39 cellular contexts compared by ENCODE assay signal in the genomic region with DNA sequence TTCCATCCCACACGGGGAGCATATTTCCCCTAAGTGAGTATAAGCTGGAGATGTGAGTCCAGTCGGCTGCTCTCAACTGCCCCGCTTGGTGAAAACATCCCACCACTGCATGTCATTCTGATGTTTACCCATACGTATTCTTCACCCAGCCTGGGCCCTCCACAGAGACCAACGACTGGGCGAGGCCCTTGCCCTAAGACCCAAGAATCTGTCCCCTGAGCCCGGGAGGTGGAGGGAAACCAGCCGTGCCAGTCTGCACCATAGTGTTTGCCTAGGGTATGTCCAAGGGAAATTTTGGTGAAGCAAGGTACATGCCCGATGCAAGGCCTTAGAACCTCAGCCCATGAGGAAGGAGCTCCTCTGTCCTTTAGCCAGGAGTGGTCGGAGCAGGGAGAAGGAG.
"Had no signal": no experiment of that assay in that cellular context is flagged by ENCODE, and none has a peak within 500 bp of the region (broad histone marks: within the 10 kb centered on the region; RNA-seq: fewer than 3 reads in every experiment).

No MANE protein-coding gene starts in this region.

- H3K27ac Mint-ChIP-seq: activated naive CD4-positive, alpha-beta T cell treated with anti-CD3 and anti-CD28 coated beads for 36 hours; activated naive CD4-positive, alpha-beta T cell treated with anti-CD3 and anti-CD28 coated beads, Interleukin-2, amount 10 ng/mL, durations not matched to agents 7 days and 5 days; activated naive CD4-positive, alpha-beta T cell treated with anti-CD3 and anti-CD28 coated beads, Interleukin-2, amount 50 U/mL, for 24 hours; activated naive CD4-positive, alpha-beta T cell treated with anti-CD3 and anti-CD28 coated beads, Interleukin-2, amount 50 U/mL, for 72 hours; activated naive CD8-positive, alpha-beta T cell; activated naive CD8-positive, alpha-beta T cell treated with anti-CD3 and anti-CD28 coated beads for 36 hours; activated naive CD8-positive, alpha-beta T cell treated with anti-CD3 and anti-CD28 coated beads, Interleukin-2, amount 10 ng/mL, durations not matched to agents 7 days and 5 days; activated naive CD8-positive, alpha-beta T cell treated with anti-CD3 and anti-CD28 coated beads, Interleukin-2, amount 50 U/mL, for 24 hours; activated T-cell treated with anti-CD3 and anti-CD28 coated beads, Interleukin-2, amount 50 U/mL, for 24 hours; activated T-cell treated with anti-CD3 and anti-CD28 coated beads, Interleukin-2, amount 50 U/mL, for 72 hours; activated T-helper 17 cell treated with anti-CD3 and anti-CD28 coated beads, Interleukin-2, amount 50 U/mL, for 72 hours; activated T-helper 2 cell treated with anti-CD3 and anti-CD28 coated beads, Interferon-gamma antibody, Interleukin-2, Interleukin-4, amounts not matched to agents 10 μg/mL and 5 μg/mL and 100 μg/mL, durations not matched to agents 14 hours and 24 hours and 36 hours; brain had no signal

- H3K9me3 ChIP-seq: adrenal gland, ascending aorta, body of pancreas, breast epithelium had no signal

- H3K27ac ChIP-seq: adrenal gland, ascending aorta, body of pancreas, brain microvascular endothelial cell, breast epithelium, cardiac muscle cell had no signal

- H3K36me3 ChIP-seq: adrenal gland, ascending aorta, brain microvascular endothelial cell, breast epithelium, cardiac muscle cell had no signal

- H3K4me3 Mint-ChIP-seq: activated naive CD4-positive, alpha-beta T cell treated with anti-CD3 and anti-CD28 coated beads for 36 hours; activated naive CD4-positive, alpha-beta T cell treated with anti-CD3 and anti-CD28 coated beads, Interleukin-2, amount 10 ng/mL, durations not matched to agents 7 days and 5 days; activated naive CD4-positive, alpha-beta T cell treated with anti-CD3 and anti-CD28 coated beads, Interleukin-2, amount 50 U/mL, for 24 hours; activated naive CD8-positive, alpha-beta T cell; activated naive CD8-positive, alpha-beta T cell treated with anti-CD3 and anti-CD28 coated beads for 36 hours; activated naive CD8-positive, alpha-beta T cell treated with anti-CD3 and anti-CD28 coated beads, Interleukin-2, amount 10 ng/mL, durations not matched to agents 7 days and 5 days; activated naive CD8-positive, alpha-beta T cell treated with anti-CD3 and anti-CD28 coated beads, Interleukin-2, amount 50 U/mL, for 24 hours; activated T-cell treated with anti-CD3 and anti-CD28 coated beads, Interleukin-2, amount 50 U/mL, for 24 hours; activated T-cell treated with anti-CD3 and anti-CD28 coated beads, Interleukin-2, amount 50 U/mL, for 4 hours; activated T-cell treated with anti-CD3 and anti-CD28 coated beads, Interleukin-2, amount 50 U/mL, for 72 hours; activated T-helper 1 cell treated with anti-CD3 and anti-CD28 coated beads, Interleukin-12 subunit alpha, Interleukin-12 subunit beta, Interleukin-2, Interleukin-4 antibody, amounts not matched to agents 30 ng/mL and 10 ng/mL and 1 ng/mL, durations not matched to agents 14 hours and 24 hours and 36 hours; activated T-helper 17 cell treated with anti-CD3 and anti-CD28 coated beads, Interleukin-2, amount 50 U/mL, for 72 hours; brain; central memory CD8-positive, alpha-beta T cell had no signal

- H3K4me1 ChIP-seq: adrenal gland, ascending aorta, body of pancreas, breast epithelium had no signal

- DNase-seq: activated effector memory CD4-positive, alpha-beta T cell treated with anti-CD3 and anti-CD28 coated beads, Interleukin-2, amount 50 U/mL, for 16 hours; activated effector memory CD4-positive, alpha-beta T cell treated with Interleukin-2 at 50 U/mL for 16 hours; activated gamma-delta T cell; activated gamma-delta T cell treated with Interleukin-2 at 50 U/mL for 16 hours; activated naive CD4-positive, alpha-beta T cell; activated naive CD4-positive, alpha-beta T cell treated with anti-CD3 and anti-CD28 coated beads for 36 hours; activated naive CD4-positive, alpha-beta T cell treated with anti-CD3 and anti-CD28 coated beads, Interleukin-2, amount 10 ng/mL, durations not matched to agents 7 days and 5 days; activated naive CD4-positive, alpha-beta T cell treated with anti-CD3 and anti-CD28 coated beads, Interleukin-2, amount 50 U/mL, for 16 hours; activated naive CD4-positive, alpha-beta T cell treated with Interleukin-2 at 50 U/mL for 16 hours; activated naive CD8-positive, alpha-beta T cell treated with anti-CD3 and anti-CD28 coated beads for 36 hours; activated naive CD8-positive, alpha-beta T cell treated with anti-CD3 and anti-CD28 coated beads, Interleukin-2, amount 10 ng/mL, durations not matched to agents 7 days and 5 days; activated naive CD8-positive, alpha-beta T cell treated with anti-CD3 and anti-CD28 coated beads, Interleukin-2, amount 50 U/mL, for 24 hours; activated T-cell treated with anti-CD3 and anti-CD28 coated beads for 4 hours; activated T-cell treated with anti-CD3 and anti-CD28 coated beads, Interleukin-2, amount 50 U/mL, for 1 hour; activated T-cell treated with anti-CD3 and anti-CD28 coated beads, Interleukin-2, amount 50 U/mL, for 24 hours; activated T-cell treated with anti-CD3 and anti-CD28 coated beads, Interleukin-2, amount 50 U/mL, for 4 hours; activated T-cell treated with anti-CD3 and anti-CD28 coated beads, Interleukin-2, amount 50 U/mL, for 48 hours; activated T-cell treated with anti-CD3 and anti-CD28 coated beads, Interleukin-2, amount 50 U/mL, for 72 hours; adrenal gland; amniotic stem cell; amygdala; anterior cingulate cortex; aorta; body of pancreas; brain microvascular endothelial cell; caudate nucleus; central memory CD4-positive, alpha-beta T cell; cerebellar nuclear complex had no signal

- H3K27me3 Mint-ChIP-seq: activated naive CD4-positive, alpha-beta T cell treated with anti-CD3 and anti-CD28 coated beads, Interleukin-2, amount 50 U/mL, for 24 hours; activated naive CD8-positive, alpha-beta T cell; activated naive CD8-positive, alpha-beta T cell treated with anti-CD3 and anti-CD28 coated beads for 36 hours; activated naive CD8-positive, alpha-beta T cell treated with anti-CD3 and anti-CD28 coated beads, Interleukin-2, amount 50 U/mL, for 24 hours; activated T-cell treated with anti-CD3 and anti-CD28 coated beads, Interleukin-2, amount 50 U/mL, for 24 hours; activated T-helper 17 cell treated with anti-CD3 and anti-CD28 coated beads, Interleukin-2, amount 50 U/mL, for 72 hours; central memory CD8-positive, alpha-beta T cell had no signal

- H3K9me3 Mint-ChIP-seq: activated naive CD4-positive, alpha-beta T cell treated with anti-CD3 and anti-CD28 coated beads, Interleukin-2, amount 50 U/mL, for 24 hours; activated T-cell treated with anti-CD3 and anti-CD28 coated beads, Interleukin-2, amount 50 U/mL, for 4 hours; activated T-helper 17 cell treated with anti-CD3 and anti-CD28 coated beads, Interleukin-2, amount 50 U/mL, for 72 hours; activated T-helper 2 cell treated with anti-CD3 and anti-CD28 coated beads, Interferon-gamma antibody, Interleukin-2, Interleukin-4, amounts not matched to agents 10 μg/mL and 5 μg/mL and 100 μg/mL, durations not matched to agents 14 hours and 24 hours and 36 hours; central memory CD8-positive, alpha-beta T cell had no signal

- H3K36me3 Mint-ChIP-seq: activated naive CD4-positive, alpha-beta T cell treated with anti-CD3 and anti-CD28 coated beads, Interleukin-2, amount 10 ng/mL, durations not matched to agents 7 days and 5 days; activated naive CD4-positive, alpha-beta T cell treated with anti-CD3 and anti-CD28 coated beads, Interleukin-2, amount 50 U/mL, for 24 hours; activated naive CD4-positive, alpha-beta T cell treated with anti-CD3 and anti-CD28 coated beads, Interleukin-2, amount 50 U/mL, for 72 hours; activated naive CD8-positive, alpha-beta T cell treated with anti-CD3 and anti-CD28 coated beads for 36 hours; brain had no signal

- H3K4me3 ChIP-seq: adrenal gland, ascending aorta, body of pancreas, breast epithelium, cardiac muscle cell had no signal

- H3K27me3 ChIP-seq: ascending aorta, body of pancreas, breast epithelium had no signal
